8 cellular contexts compared by ENCODE assay signal in the genomic region with DNA sequence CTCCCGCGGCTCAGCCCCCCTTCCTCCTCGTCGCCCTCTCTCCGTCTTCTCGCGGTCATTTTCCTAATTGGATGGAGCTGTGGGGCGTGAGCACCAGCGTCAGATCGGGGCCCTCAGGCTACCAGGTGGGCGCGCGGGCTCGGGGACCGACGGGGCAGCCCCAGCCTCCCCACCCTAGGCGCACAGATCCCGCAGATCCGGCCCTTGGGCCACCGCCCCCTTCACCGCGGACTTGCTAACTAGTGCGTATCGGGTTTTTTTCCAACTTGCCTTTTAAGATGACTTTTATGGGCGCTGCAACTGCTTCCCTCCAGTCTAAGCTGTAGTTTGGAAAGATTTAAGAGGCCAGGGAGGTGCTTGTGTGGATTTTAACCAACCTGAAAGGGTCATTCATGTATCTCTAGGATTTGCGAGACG. TPM values are rescaled to one million over a fixed set of nuclear protein-coding genes. Genes with fewer than 3 reads are reported as not detected.
DNase-seq lines count a peak whose midpoint lies in the region; ATAC-seq and TF ChIP-seq lines count a peak whose summit lies in the region.

No MANE protein-coding gene starts in this region.

- H3K4me3 ChIP-seq in GM12865 (ENCODE audit: low read depth, low read length) (peak overlapping the region; percentile 91), mucosa of rectum (ENCODE audit: low read length in 2 of 2) (peak overlapping the region; percentile 78 to 83), transverse colon (peak overlapping the region; percentile 72 to 95 (median 90))

- in situ Hi-C loops in transverse colon (cut with MboI; ENCODE audit: low pct_ligation_motif_present in 1 of 4, low pct_unique_long_range_greater_than_20kb in 1 of 4, low sequenced_read_pairs in 3 of 4): no loop called here

- 0 out of 2 replicates have a peak, but pooled peaks have one; percentile 1 for ATAC-seq in WTC11

- H3K4me3 Mint-ChIP-seq in WTC11 (peak overlapping the region; percentile 75), endothelial cell (ENCODE audit: unreplicated experiment) (peak overlapping the region; percentile 97)

- CTCF ChIA-PET in WTC11 (lab: Charles Lee): interaction anchor here (0.6 to 1.1 kb wide), 3 partner anchors 84 to 725 kb away, joined by 3 to 6 read pairs (median 4); partner anchors contain the start of genes CIB1 and GDPGP1

- H3K27me3 Mint-ChIP-seq in WTC11 (ENCODE audit: low read depth) (peaks cover 15% of the 10 kb centered on the region), endothelial cell (ENCODE audit: unreplicated experiment) (peaks cover 17% of the 10 kb centered on the region)

- H3K9ac ChIP-seq in mucosa of rectum (ENCODE audit: low read depth in 1 of 2, low read length in 2 of 2): peak overlapping the region; percentile 72 to 87

- H3K36me3 ChIP-seq in mucosa of rectum (ENCODE audit: control insufficient read depth in 2 of 2, insufficient read depth in 2 of 2, low read length in 2 of 2) (peaks cover 0 to 3% of the 10 kb centered on the region in 2 donors), transverse colon (no peaks in the 10 kb centered on the region)

- H3K9me3 ChIP-seq in mucosa of rectum (ENCODE audit: control insufficient read depth in 2 of 2, low read length in 2 of 2): no peaks in the 10 kb centered on the region
- H3K9me3 ChIP-seq in transverse colon: no peaks in the 10 kb centered on the region

- peak; percentile 68 for DNase-seq in GM12865 (ENCODE audit: low read depth)
- DNase-seq in HuH-7 (ENCODE audit: low spot score): peak; percentile 54
- peak; percentile 53 for DNase-seq in WTC11 (ENCODE audit: low spot score)
- DNase-seq in endothelial cell (ENCODE audit: low spot score): no peak
- DNase-seq in transverse colon: peak; percentile 62
- DNase-seq in cerebellar cortex (ENCODE audit: low spot score): no peak

- TF ChIP-seq POLR2A in transverse colon (IDR thresholded peaks at IDR 0.05): no peak

- H3K36me3 Mint-ChIP-seq in WTC11 (no peaks in the 10 kb centered on the region), endothelial cell (ENCODE audit: low read depth, unreplicated experiment) (peaks cover 11% of the 10 kb centered on the region)

- peaks cover 62% of the 10 kb centered on the region for H3K4me1 Mint-ChIP-seq in WTC11
- peaks cover 58% of the 10 kb centered on the region for H3K4me1 Mint-ChIP-seq in endothelial cell (ENCODE audit: unreplicated experiment)

- H3K27ac Mint-ChIP-seq in WTC11 (peak overlapping the region; percentile 80; the same call in 1 of the 2 replicates), endothelial cell (ENCODE audit: unreplicated experiment) (peak overlapping the region; percentile 80)

- intact Hi-C loops in transverse colon (cut with DNase I; ENCODE audit: low total_unique reads): loop anchor here (5.0 kb wide), 1 partner anchor 90 kb away; the partner anchor contains the start of gene ARPIN

- TF ChIP-seq EP300 in transverse colon (IDR thresholded peaks at IDR 0.05; ENCODE audit: low read depth): no peak

- 1 to 63% methylated on average over 2 to 12 of the region's 27 CpGs for WGBS in transverse colon (ENCODE audit: low coverage in 1 of 2), 2 donors

- no peak for TF ChIP-seq CTCF in 22Rv1 (IDR thresholded peaks at IDR 0.05)
- TF ChIP-seq CTCF in GM12865 (IDR thresholded peaks at IDR 0.05; ENCODE audit: insufficient read depth, low read depth, low read length, missing control alignments): no peak
- TF ChIP-seq CTCF in WTC11 (IDR thresholded peaks at IDR 0.05): no peak
- TF ChIP-seq CTCF in endothelial cell (IDR thresholded peaks at IDR 0.05; ENCODE audit: unreplicated experiment): no peak
- TF ChIP-seq CTCF in transverse colon (IDR thresholded peaks at IDR 0.05): no peak

- H3K27ac ChIP-seq in 22Rv1: peak overlapping the region; percentile 69
- H3K27ac ChIP-seq in mucosa of rectum (ENCODE audit: low read depth in 2 of 2, low read length in 2 of 2): peak overlapping the region; percentile 79 to 84
- H3K27ac ChIP-seq in transverse colon: peak overlapping the region; percentile 91 to 96 (median 94)

- H3K9me3 Mint-ChIP-seq in WTC11 (no peaks in the 10 kb centered on the region), endothelial cell (ENCODE audit: unreplicated experiment) (peaks cover 4% of the 10 kb centered on the region)

- POLR2A ChIA-PET in WTC11 (lab: Charles Lee): interaction anchor here (1.2 to 1.9 kb wide), 2 partner anchors 58 to 77 kb away, joined by 3 to 5 read pairs; no protein-coding TSS in a partner anchor

- H3K4me1 ChIP-seq in mucosa of rectum (ENCODE audit: control insufficient read depth in 2 of 2, insufficient read depth in 2 of 2, low read length in 2 of 2) (peaks cover 31 to 47% of the 10 kb centered on the region in 2 donors), transverse colon (peaks cover 32 to 80% (median 58%) of the 10 kb centered on the region in 4 donors)

- H3K27me3 ChIP-seq in mucosa of rectum (ENCODE audit: control insufficient read depth in 2 of 2, insufficient read depth in 2 of 2, low read length in 2 of 2) (no peaks in the 10 kb centered on the region), transverse colon (no peaks in the 10 kb centered on the region)

TF ChIP-seq in WTC11, 78 proteins besides CTCF, POLR2A, EP300 and RAD21:
- TF ChIP-seq ZNF232 (CRISPR knock-in tag; IDR thresholded peaks at IDR 0.05): no peak
- TF ChIP-seq GTF2I (CRISPR knock-in tag; conservative IDR thresholded peaks at IDR 0.05): no peak
- TF ChIP-seq, protein P1, sequence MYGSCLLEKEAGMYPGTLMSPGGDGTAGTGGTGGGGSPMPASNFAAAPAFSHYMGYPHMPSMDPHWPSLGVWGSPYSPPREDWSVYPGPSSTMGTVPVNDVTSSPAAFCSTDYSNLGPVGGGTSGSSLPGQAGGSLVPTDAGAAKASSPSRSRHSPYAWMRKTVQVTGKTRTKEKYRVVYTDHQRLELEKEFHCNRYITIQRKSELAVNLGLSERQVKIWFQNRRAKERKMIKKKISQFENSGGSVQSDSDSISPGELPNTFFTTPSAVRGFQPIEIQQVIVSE (CRISPR knock-in tag; IDR thresholded peaks at IDR 0.05; ENCODE audit: borderline replicate concordance): no peak
- no peak for TF ChIP-seq TEAD1 (CRISPR knock-in tag; IDR thresholded peaks at IDR 0.05)
- no peak for TF ChIP-seq NR2C2 (CRISPR knock-in tag; IDR thresholded peaks at IDR 0.05)
- no peak for TF ChIP-seq CREB1 (CRISPR knock-in tag; IDR thresholded peaks at IDR 0.05)
- TF ChIP-seq, protein P2, sequence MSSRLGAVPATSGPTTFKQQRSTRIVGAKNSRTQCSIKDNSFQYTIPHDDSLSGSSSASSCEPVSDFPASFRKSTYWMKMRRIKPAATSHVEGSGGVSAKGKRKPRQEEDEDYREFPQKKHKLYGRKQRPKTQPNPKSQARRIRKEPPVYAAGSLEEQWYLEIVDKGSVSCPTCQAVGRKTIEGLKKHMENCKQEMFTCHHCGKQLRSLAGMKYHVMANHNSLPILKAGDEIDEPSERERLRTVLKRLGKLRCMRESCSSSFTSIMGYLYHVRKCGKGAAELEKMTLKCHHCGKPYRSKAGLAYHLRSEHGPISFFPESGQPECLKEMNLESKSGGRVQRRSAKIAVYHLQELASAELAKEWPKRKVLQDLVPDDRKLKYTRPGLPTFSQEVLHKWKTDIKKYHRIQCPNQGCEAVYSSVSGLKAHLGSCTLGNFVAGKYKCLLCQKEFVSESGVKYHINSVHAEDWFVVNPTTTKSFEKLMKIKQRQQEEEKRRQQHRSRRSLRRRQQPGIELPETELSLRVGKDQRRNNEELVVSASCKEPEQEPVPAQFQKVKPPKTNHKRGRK (CRISPR knock-in tag; IDR thresholded peaks at IDR 0.05; ENCODE audit: borderline replicate concordance): no peak

RNA-seq across cellular contexts. Expression of gene ZNF710, which starts 1.3 kb away (rescaled TPM):
- total RNA-seq in WTC11 (2021) (22.3 to 25.9 TPM (median 24.0 TPM) in 3 replicates), endothelial cell (ENCODE audit: unreplicated experiment) (129 TPM), transverse colon (10 to 100 TPM; 27.3 to 43.4 (median 35.6) TPM)

Comparison
In these comparisons a context has a peak if more than half of its experiments do, and no peak if none do; other contexts are left out.
1. DNase-seq: peak in GM12865 (single experiment), HuH-7 (single experiment), WTC11 (single experiment) and transverse colon (single experiment); none in endothelial cell (single experiment) and cerebellar cortex (single experiment).
2. Peak in every context shown above with its lines, with median percentiles within 50 percentile points of each other: H3K27ac ChIP-seq and H3K4me3 ChIP-seq.